9 cellular contexts compared by ENCODE assay signal in the genomic region with DNA sequence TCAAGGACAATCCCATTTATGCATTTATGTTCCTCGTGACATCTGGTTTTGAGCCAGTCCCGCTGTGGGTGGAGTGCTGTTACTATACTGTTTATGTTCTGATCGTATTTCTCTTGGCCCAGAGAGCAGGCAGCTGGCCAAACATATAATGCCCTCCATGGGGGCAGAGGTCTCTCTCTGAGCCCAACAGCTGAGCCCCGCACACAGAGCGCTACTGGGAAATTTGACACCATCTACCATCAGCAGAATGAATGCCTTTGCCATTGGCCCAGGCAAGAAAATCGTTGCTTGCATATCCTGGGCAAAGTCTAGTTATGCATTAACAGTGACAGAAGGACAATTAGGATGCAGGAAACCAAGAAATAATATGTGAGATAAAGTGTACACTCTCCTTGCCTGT.
DNase-seq lines count a peak whose midpoint lies in the region; ATAC-seq and TF ChIP-seq lines count a peak whose summit lies in the region.
"Had no signal": no experiment of that assay in that cellular context is flagged by ENCODE, and none has a peak within 500 bp of the region (broad histone marks: within the 10 kb centered on the region; RNA-seq: fewer than 3 reads in every experiment).

No MANE protein-coding gene starts in this region.

- peaks cover 21% of the 10 kb centered on the region for H3K4me1 Mint-ChIP-seq in brain
- peaks cover 22% of the 10 kb centered on the region for H3K4me1 Mint-ChIP-seq in nephron progenitor cell
- H3K4me1 Mint-ChIP-seq: activated CD4-positive, alpha-beta T cell treated with anti-CD3 and anti-CD28 coated beads, Interleukin-2, amount 10 ng/mL, durations not matched to agents 24 days and 14 days had no signal

- H3K4me2 ChIP-seq in PC-9 = no peak overlapping the region

- H3K36me3 Mint-ChIP-seq in brain (no peaks in the 10 kb centered on the region), nephron progenitor cell (ENCODE audit: low read depth) (no peaks in the 10 kb centered on the region)

- H3K27ac ChIP-seq in PC-9 = no peak overlapping the region

- H3K27me3 Mint-ChIP-seq in brain (peaks cover 6% of the 10 kb centered on the region), nephron progenitor cell (ENCODE audit: low read depth, poor library complexity) (peaks cover 16% of the 10 kb centered on the region)
- H3K27me3 Mint-ChIP-seq: activated CD4-positive, alpha-beta T cell treated with anti-CD3 and anti-CD28 coated beads, Interleukin-2, amount 10 ng/mL, durations not matched to agents 24 days and 14 days had no signal

- POLR2A ChIA-PET in PC-9 (lab: Charles Lee; ENCODE audit: unreplicated experiment) = no interaction called here

- H3K9me3 Mint-ChIP-seq in brain = peaks cover 0 to 10% (median 7%) of the 10 kb centered on the region in 5 experiments
- H3K9me3 Mint-ChIP-seq in nephron progenitor cell = peaks cover 30% of the 10 kb centered on the region

- TF ChIP-seq CTCF in brain (conservative IDR thresholded peaks at IDR 0.05) (no peak), nephron progenitor cell (IDR thresholded peaks at IDR 0.05) (no peak), PC-9 (conservative IDR thresholded peaks at IDR 0.05) (no peak)

- no peaks in the 10 kb centered on the region for H3K79me2 ChIP-seq in PC-9 (ENCODE audit: low read depth)

- H3K4me1 ChIP-seq in PC-9 (replicated peaks; ENCODE audit: insufficient read depth) = no peaks in the 10 kb centered on the region

- DNase-seq in H7 = peak; percentile 38
- peak; percentile 99 for DNase-seq in NCI-H2171 treated with DMSO at 0.1 percent for 48 hours (lab: John Stamatoyannopoulos, UW)
- DNase-seq in nephron progenitor cell = peak; percentile 41
- no peak for DNase-seq in CD1c-positive myeloid dendritic cell (ENCODE audit: extremely low spot score)
- no peak for DNase-seq in GDM1 (lab: John Stamatoyannopoulos, UW)
- no peak for DNase-seq in PC-9
- DNase-seq: activated CD4-positive, alpha-beta T cell treated with anti-CD3 and anti-CD28 coated beads, Interleukin-2, amount 10 ng/mL, durations not matched to agents 24 days and 14 days had no signal

- ATAC-seq in HG02678 (IDR thresholded peaks at IDR 0.05; ENCODE audit: unreplicated experiment) = no peak

- no peaks in the 10 kb centered on the region for H3K27me3 ChIP-seq in H7 (ENCODE audit: control insufficient read depth, insufficient read depth, low read length)
- peaks cover 86% of the 10 kb centered on the region for H3K27me3 ChIP-seq in PC-9 (ENCODE audit: insufficient read depth, low read depth)

- intact Hi-C loops in PC-9 (cut with micrococcal nuclease; ENCODE audit: unreplicated experiment) = no loop called here

- no peaks in the 10 kb centered on the region for H3K9me3 ChIP-seq in PC-9 (ENCODE audit: insufficient read depth, low read depth)

- H3F3A ChIP-seq in PC-9 (ENCODE audit: insufficient read depth, low read depth) = no peaks in the 10 kb centered on the region

- H3K27ac Mint-ChIP-seq in brain (peak overlapping the region in 4 of 5 experiments; percentile 43 to 94 (median 86)), nephron progenitor cell (peak overlapping the region; percentile 74)
- H3K27ac Mint-ChIP-seq: activated CD4-positive, alpha-beta T cell treated with anti-CD3 and anti-CD28 coated beads, Interleukin-2, amount 10 ng/mL, durations not matched to agents 24 days and 14 days had no signal

- H3K36me3 ChIP-seq in H7 (replicated peaks; ENCODE audit: control insufficient read depth, insufficient read depth, low read length) (no peaks in the 10 kb centered on the region), PC-9 (ENCODE audit: low read depth) (no peaks in the 10 kb centered on the region)

- CTCF ChIA-PET in PC-9 (lab: Charles Lee) = no interaction called here

- no peak overlapping the region for H2AFZ ChIP-seq in PC-9

- H4K20me1 ChIP-seq in PC-9 (ENCODE audit: insufficient read depth) = no peaks in the 10 kb centered on the region

- no peak overlapping the region for H3K4me3 ChIP-seq in H7 (ENCODE audit: insufficient read depth, low read depth, low read length)
- no peak overlapping the region for H3K4me3 ChIP-seq in PC-9

- H3K4me3 Mint-ChIP-seq in brain (peak overlapping the region in 3 of 5 experiments; percentile 12 to 44 (median 40)), nephron progenitor cell (no peak overlapping the region)
- H3K4me3 Mint-ChIP-seq: activated CD4-positive, alpha-beta T cell treated with anti-CD3 and anti-CD28 coated beads, Interleukin-2, amount 10 ng/mL, durations not matched to agents 24 days and 14 days had no signal

- BruUV-seq in PC-9 (replicated peaks; lab: Mats Ljungman, UMichigan) = no TSS peak

- H3K9me2 ChIP-seq in PC-9 (ENCODE audit: insufficient read depth) = no peaks in the 10 kb centered on the region

Comparison
In these comparisons a context has a peak if more than half of its experiments do, and no peak if none do; other contexts are left out.
1. DNase-seq: peak in H7 (single experiment), NCI-H2171 treated with DMSO at 0.1 percent for 48 hours (single experiment) and nephron progenitor cell (single experiment); none in CD1c-positive myeloid dendritic cell (single experiment), GDM1 (single experiment) and PC-9 (0 of 2).